ENCODE assay signal across 29 cellular contexts in the genomic region with DNA sequence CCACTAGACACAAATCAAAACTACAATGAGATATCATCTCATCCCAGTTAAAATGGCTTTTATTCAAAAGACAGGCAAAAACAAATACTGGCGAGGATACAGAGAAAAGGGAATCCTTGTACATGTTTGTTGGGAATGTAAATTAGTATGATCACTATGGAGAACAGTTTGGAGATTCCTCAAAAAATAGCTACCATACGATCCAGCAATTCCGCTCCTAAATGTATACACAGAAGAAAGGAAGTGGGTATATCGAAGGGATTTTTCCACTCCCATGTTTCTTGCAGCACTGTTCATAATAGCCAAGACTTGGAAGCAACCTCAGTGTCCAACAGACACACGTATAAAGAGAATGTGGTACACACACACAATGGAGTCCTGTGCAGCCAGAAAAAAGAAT.
"Had no signal": no experiment of that assay in that cellular context is flagged by ENCODE, and none has a peak within 500 bp of the region (broad histone marks: within the 10 kb centered on the region; RNA-seq: fewer than 3 reads in every experiment).

No MANE protein-coding gene starts in this region.

- H3K4me3 ChIP-seq: pancreas, psoas muscle, right lobe of liver, sigmoid colon, thoracic aorta, thyroid gland, tibial nerve, upper lobe of left lung, vagina had no signal

- H3K4me1 Mint-ChIP-seq: naive B cell; naive thymus-derived CD8-positive, alpha-beta T cell; neural crest cell; stimulated activated memory B cell treated with anti-CD40 and anti-IgM and Interleukin-4, amounts not matched to agents 10 μg/mL and 1 μg/mL and 100 μg/mL, for 72 hours; stimulated activated naive CD8-positive, alpha-beta T cell treated with anti-CD3 and anti-CD28 coated beads, Interleukin-15, amount 100 ng/mL, for 72 hours had no signal

- H3K27ac Mint-ChIP-seq: naive B cell; natural killer cell treated with Interleukin-12 subunit alpha and Interleukin-12 subunit beta and Interleukin-15 and Interleukin-18, amount 100 ng/mL, for 72 hours; nephron progenitor cell; stimulated activated memory B cell treated with anti-CD40 and anti-IgM and Interleukin-4, amounts not matched to agents 10 μg/mL and 1 μg/mL and 100 μg/mL, for 72 hours; stimulated activated naive CD8-positive, alpha-beta T cell treated with anti-CD3 and anti-CD28 coated beads, Interleukin-15, amount 100 ng/mL, for 72 hours had no signal

- DNase-seq: naive B cell; naive thymus-derived CD8-positive, alpha-beta T cell; nephron progenitor cell; nucleus accumbens; pancreas; psoas muscle; right cardiac atrium; right lobe of liver; sigmoid colon; small intestine; stimulated activated CD4-positive, alpha-beta T cell treated with anti-CD3 and anti-CD28 coated beads, Interleukin-12 subunit alpha, Interleukin-12 subunit beta, amount 100 ng/mL, for 4 hours; stimulated activated CD4-positive, alpha-beta T cell treated with anti-CD3 and anti-CD28 coated beads, Interleukin-1b, Interleukin-23, amount 100 ng/mL, for 48 hours; stimulated activated CD4-positive, alpha-beta T cell treated with anti-CD3 and anti-CD28 coated beads, Interleukin-4, amount 100 ng/mL, for 1 hour; stimulated activated CD4-positive, alpha-beta T cell treated with anti-CD3 and anti-CD28 coated beads, Interleukin-4, amount 100 ng/mL, for 4 hours; stimulated activated CD8-positive, alpha-beta memory T cell treated with anti-CD3 and anti-CD28 coated beads, Interleukin-4, amount 100 ng/mL, for 48 hours; stimulated activated naive CD4-positive, alpha-beta T cell; stimulated activated naive CD8-positive, alpha-beta T cell treated with anti-CD3 and anti-CD28 coated beads, Interleukin-15, amount 100 ng/mL, for 72 hours; stimulated activated naive CD8-positive, alpha-beta T cell treated with anti-CD3 and anti-CD28 coated beads, Interleukin-15, Interleukin-2, amounts not matched to agents 100 U/mL and 50 U/mL, for 24 hours; thyroid gland; trophoblast cell; upper lobe of left lung had no signal

- H3K27me3 Mint-ChIP-seq: naive B cell; naive thymus-derived CD8-positive, alpha-beta T cell; natural killer cell treated with Interleukin-12 subunit alpha and Interleukin-12 subunit beta and Interleukin-15 and Interleukin-18, amount 100 ng/mL, for 72 hours; stimulated activated memory B cell treated with anti-CD40 and anti-IgM and Interleukin-4, amounts not matched to agents 10 μg/mL and 1 μg/mL and 100 μg/mL, for 72 hours; stimulated activated naive CD8-positive, alpha-beta T cell treated with anti-CD3 and anti-CD28 coated beads, Interleukin-15, amount 100 ng/mL, for 72 hours had no signal

- H3K36me3 Mint-ChIP-seq: natural killer cell treated with Interleukin-12 subunit alpha and Interleukin-12 subunit beta and Interleukin-15 and Interleukin-18, amount 100 ng/mL, for 72 hours had no signal

- H3K4me1 ChIP-seq: psoas muscle, right lobe of liver, sigmoid colon, tibial nerve, upper lobe of left lung had no signal

- H3K27ac ChIP-seq: neutrophil, pancreas, psoas muscle, right lobe of liver, sigmoid colon, thoracic aorta, thyroid gland, tibial nerve, upper lobe of left lung, vagina had no signal

- H3K27me3 ChIP-seq: neutrophil, pancreas, right lobe of liver, sigmoid colon, thyroid gland, tibial nerve, upper lobe of left lung, vagina had no signal

- H3K9me3 Mint-ChIP-seq: natural killer cell treated with Interleukin-12 subunit alpha and Interleukin-12 subunit beta and Interleukin-15 and Interleukin-18, amount 100 ng/mL, for 72 hours; neural crest cell; stimulated activated naive CD8-positive, alpha-beta T cell treated with anti-CD3 and anti-CD28 coated beads, Interleukin-15, amount 100 ng/mL, for 72 hours had no signal

- ATAC-seq: naive thymus-derived CD8-positive, alpha-beta T cell; natural killer cell treated with Interleukin-12 subunit alpha and Interleukin-12 subunit beta and Interleukin-15 and Interleukin-18, amount 100 ng/mL, for 72 hours; pancreas; psoas muscle; right cardiac atrium; right lobe of liver; stimulated activated memory B cell treated with anti-CD40 and anti-IgM and Interleukin-4, amounts not matched to agents 10 μg/mL and 1 μg/mL and 100 μg/mL, for 72 hours; stimulated activated naive CD8-positive, alpha-beta T cell treated with anti-CD3 and anti-CD28 coated beads, Interleukin-15, amount 100 ng/mL, for 72 hours; stimulated activated naive CD8-positive, alpha-beta T cell treated with anti-CD3 and anti-CD28 coated beads, Interleukin-15, Interleukin-2, amounts not matched to agents 100 U/mL and 50 U/mL, for 24 hours had no signal

- H3K9me3 ChIP-seq: neutrophil, pancreas, psoas muscle, right lobe of liver, thoracic aorta, thyroid gland, upper lobe of left lung, vagina had no signal

- H3K36me3 ChIP-seq: neutrophil, pancreas, right lobe of liver, thoracic aorta, thyroid gland, upper lobe of left lung, vagina had no signal

- H3K4me3 Mint-ChIP-seq: naive B cell; naive thymus-derived CD8-positive, alpha-beta T cell; natural killer cell treated with Interleukin-12 subunit alpha and Interleukin-12 subunit beta and Interleukin-15 and Interleukin-18, amount 100 ng/mL, for 72 hours; nephron progenitor cell; neural crest cell; stimulated activated memory B cell treated with anti-CD40 and anti-IgM and Interleukin-4, amounts not matched to agents 10 μg/mL and 1 μg/mL and 100 μg/mL, for 72 hours; stimulated activated naive CD8-positive, alpha-beta T cell treated with anti-CD3 and anti-CD28 coated beads, Interleukin-15, amount 100 ng/mL, for 72 hours had no signal

- FAIRE-seq: pancreas, small intestine, urothelium cell line had no signal
